18 cellular contexts compared by ENCODE assay signal in the genomic region with DNA sequence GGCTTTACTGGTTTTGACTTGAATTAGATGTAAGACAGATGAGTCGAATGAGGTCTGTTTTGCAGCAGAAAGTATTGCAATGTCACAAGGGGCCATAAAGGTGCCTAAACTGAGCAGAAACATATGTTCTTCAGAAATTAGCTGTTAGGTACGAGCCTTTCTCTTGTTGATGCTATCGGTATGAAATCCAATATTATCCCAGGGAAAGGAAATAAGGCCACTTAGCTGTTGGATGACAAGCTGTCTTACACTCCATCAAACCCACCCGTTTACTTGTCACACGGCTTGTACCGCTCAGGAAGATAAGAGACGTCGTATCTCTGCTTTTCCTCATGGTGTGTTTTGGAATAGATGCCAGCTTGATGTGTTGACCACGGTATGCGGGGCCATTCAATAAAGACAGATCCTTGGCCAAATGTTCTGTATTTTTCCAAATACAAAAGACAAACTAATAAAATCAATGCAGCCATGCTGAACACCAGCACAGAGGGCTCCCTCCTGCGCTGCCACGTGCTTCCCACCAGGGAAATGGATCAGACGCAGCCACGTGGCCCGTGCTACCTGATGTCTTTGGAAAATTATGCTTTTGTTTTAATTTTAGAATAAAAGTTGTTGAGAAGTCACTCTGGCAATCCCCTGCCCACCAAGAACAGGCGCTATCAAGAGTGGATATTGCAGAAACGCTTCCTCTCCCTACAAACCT.
"Had no signal": no experiment of that assay in that cellular context is flagged by ENCODE, and none has a peak within 500 bp of the region (broad histone marks: within the 10 kb centered on the region; RNA-seq: fewer than 3 reads in every experiment).

No MANE protein-coding gene starts in this region.

- DNase-seq: activated CD4-positive, alpha-beta T cell treated with anti-CD3 and anti-CD28 coated beads, Interleukin-2, amount 50 U/mL, for 48 hours; activated naive CD4-positive, alpha-beta T cell treated with Interleukin-2 at 50 U/mL for 16 hours; anterior cingulate cortex; brain microvascular endothelial cell; effector CD8-positive, alpha-beta T cell; esophagus squamous epithelium; foreskin fibroblast; hypothalamus; mesenchymal stem cell; natural killer cell; occipital lobe; stimulated activated naive CD8-positive, alpha-beta T cell treated with anti-CD3 and anti-CD28 coated beads, Interleukin-15, Interleukin-2, amounts not matched to agents 100 U/mL and 50 U/mL, for 24 hours; trophoblast cell had no signal

- ATAC-seq: activated T-helper 17 cell treated with anti-CD3 and anti-CD28 coated beads, Interleukin-2, amount 50 U/mL, for 72 hours; natural killer cell; stimulated activated naive CD8-positive, alpha-beta T cell treated with anti-CD3 and anti-CD28 coated beads, Interleukin-15, Interleukin-2, amounts not matched to agents 100 U/mL and 50 U/mL, for 24 hours had no signal

- H3K9me3 ChIP-seq: esophagus squamous epithelium, right atrium auricular region, suprapubic skin had no signal

- H3K36me3 ChIP-seq: brain microvascular endothelial cell, esophagus squamous epithelium, right atrium auricular region, suprapubic skin had no signal

- H3K27me3 ChIP-seq: right atrium auricular region, suprapubic skin had no signal

- H3K27ac ChIP-seq: brain microvascular endothelial cell, esophagus squamous epithelium, right atrium auricular region, skin epidermis, suprapubic skin, VCaP had no signal

- H3K4me1 ChIP-seq: right atrium auricular region, suprapubic skin had no signal

- H3K4me3 ChIP-seq: esophagus squamous epithelium, right atrium auricular region, skin epidermis, suprapubic skin had no signal
